ENCODE assay signal across 14 cellular contexts in the genomic region with DNA sequence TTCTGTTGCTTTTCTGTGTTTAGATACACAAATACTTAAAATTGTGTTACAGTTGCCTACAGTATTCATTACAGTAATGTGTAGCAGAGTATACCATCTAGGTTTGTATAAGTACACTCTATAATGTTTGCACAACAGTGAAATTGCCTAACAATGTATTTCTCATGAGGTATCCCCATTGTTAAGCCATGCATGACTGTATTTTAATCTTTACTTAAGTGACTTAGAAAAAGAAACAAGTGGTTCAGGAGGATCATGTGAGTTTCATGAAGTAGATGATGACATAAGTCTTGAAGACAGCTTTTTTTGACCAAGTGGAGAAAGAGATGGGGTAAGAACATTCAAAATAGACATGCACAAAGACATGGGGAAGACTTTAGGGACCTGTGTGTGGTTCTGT. TPM values are rescaled to one million over a fixed set of nuclear protein-coding genes. Genes with fewer than 3 reads are reported as not detected.
DNase-seq lines count a peak whose midpoint lies in the region; ATAC-seq and TF ChIP-seq lines count a peak whose summit lies in the region.
"Had no signal": no experiment of that assay in that cellular context is flagged by ENCODE, and none has a peak within 500 bp of the region (broad histone marks: within the 10 kb centered on the region; RNA-seq: fewer than 3 reads in every experiment).

No MANE protein-coding gene starts in this region.

- intact Hi-C loops in natural killer cell (cut with micrococcal nuclease) (no loop called here), upper lobe of right lung (cut with DNase I) (no loop called here)

- no peak overlapping the region for H3K27ac ChIP-seq in upper lobe of right lung

- H3K4me1 ChIP-seq in upper lobe of right lung, result peaks cover 4% of the 10 kb centered on the region

- H3K9me3 ChIP-seq in upper lobe of right lung, result no peaks in the 10 kb centered on the region
- H3K9me3 ChIP-seq: gastrocnemius medialis had no signal

- H3K36me3 Mint-ChIP-seq in natural killer cell treated with Interleukin-12 subunit alpha and Interleukin-12 subunit beta and Interleukin-15 and Interleukin-18, amount 100 ng/mL, for 72 hours, result peaks cover 17% of the 10 kb centered on the region
- H3K36me3 Mint-ChIP-seq in natural killer cell, result peaks cover 7% of the 10 kb centered on the region

- no peaks in the 10 kb centered on the region for H3K27me3 Mint-ChIP-seq in natural killer cell treated with Interleukin-12 subunit alpha and Interleukin-12 subunit beta and Interleukin-15 and Interleukin-18, amount 100 ng/mL, for 72 hours
- H3K27me3 Mint-ChIP-seq in natural killer cell (ENCODE audit: low read depth in 2 of 2), result no peaks in the 10 kb centered on the region
- H3K27me3 Mint-ChIP-seq: brain had no signal

- no peaks in the 10 kb centered on the region for H3K27me3 ChIP-seq in upper lobe of right lung
- H3K27me3 ChIP-seq: gastrocnemius medialis had no signal

- no peak overlapping the region for H3K4me3 Mint-ChIP-seq in natural killer cell treated with Interleukin-12 subunit alpha and Interleukin-12 subunit beta and Interleukin-15 and Interleukin-18, amount 100 ng/mL, for 72 hours
- H3K4me3 Mint-ChIP-seq in natural killer cell, result no peak overlapping the region
- H3K4me3 Mint-ChIP-seq: brain had no signal

- peaks cover 6% of the 10 kb centered on the region for H3K36me3 ChIP-seq in upper lobe of right lung
- H3K36me3 ChIP-seq: gastrocnemius medialis had no signal

- ATAC-seq in natural killer cell treated with Interleukin-12 subunit alpha and Interleukin-12 subunit beta and Interleukin-15 and Interleukin-18, amount 100 ng/mL, for 72 hours, result peak; percentile 25 to 69
- ATAC-seq in natural killer cell, result no peak
- peak; percentile 55 for ATAC-seq in upper lobe of right lung
- ATAC-seq: gastrocnemius medialis, SK-N-SH treated with all-trans-retinoic acid at 6 μM for 48 hours had no signal

- DNase-seq in natural killer cell treated with Interleukin-12 subunit alpha and Interleukin-12 subunit beta and Interleukin-15 and Interleukin-18, amount 100 ng/mL, for 72 hours (ENCODE audit: low spot score), result no peak
- DNase-seq in natural killer cell (no peak), SIG-M5 (lab: John Stamatoyannopoulos, UW) (peak; percentile 21), glomerular visceral epithelial cell (ENCODE audit: extremely low spot score) (peak; percentile 58), upper lobe of right lung (no peak), NCI-H345 treated with DMSO at 0.1 percent for 48 hours (lab: John Stamatoyannopoulos, UW; ENCODE audit: unreplicated experiment) (no peak), NCI-H146 treated with DMSO at 0.1 percent for 48 hours (lab: John Stamatoyannopoulos, UW; ENCODE audit: unreplicated experiment) (no peak), mucosa of gallbladder (ENCODE audit: low spot score) (no peak)
- DNase-seq: activated gamma-delta T cell treated with Interleukin-2 at 50 U/mL for 16 hours, gastrocnemius medialis, mesendoderm, NCI-H2081 treated with DMSO at 0.1 percent for 48 hours had no signal

- peaks cover 15 to 27% of the 10 kb centered on the region in 2 donors for H3K4me1 Mint-ChIP-seq in natural killer cell treated with Interleukin-12 subunit alpha and Interleukin-12 subunit beta and Interleukin-15 and Interleukin-18, amount 100 ng/mL, for 72 hours (ENCODE audit: low read depth in 2 of 2)
- peaks cover 0 to 12% of the 10 kb centered on the region in 2 donors for H3K4me1 Mint-ChIP-seq in natural killer cell

- H3K9me3 Mint-ChIP-seq in natural killer cell treated with Interleukin-12 subunit alpha and Interleukin-12 subunit beta and Interleukin-15 and Interleukin-18, amount 100 ng/mL, for 72 hours, result no peaks in the 10 kb centered on the region
- H3K9me3 Mint-ChIP-seq in natural killer cell, result no peaks in the 10 kb centered on the region
- H3K9me3 Mint-ChIP-seq: brain had no signal

- TF ChIP-seq CTCF in natural killer cell (IDR thresholded peaks at IDR 0.05) (no peak), upper lobe of right lung (IDR thresholded peaks at IDR 0.05) (no peak)

- no peak overlapping the region for H3K27ac Mint-ChIP-seq in natural killer cell treated with Interleukin-12 subunit alpha and Interleukin-12 subunit beta and Interleukin-15 and Interleukin-18, amount 100 ng/mL, for 72 hours
- no peak overlapping the region for H3K27ac Mint-ChIP-seq in natural killer cell

- H3K4me3 ChIP-seq in upper lobe of right lung, result no peak overlapping the region
- H3K4me3 ChIP-seq: gastrocnemius medialis had no signal

RNA-seq across cellular contexts. Expression of a gene that starts 8.4 kb away (rescaled TPM):
- not detected for total RNA-seq in natural killer cell treated with Interleukin-12 subunit alpha and Interleukin-12 subunit beta and Interleukin-15 and Interleukin-18, amount 100 ng/mL, for 72 hours
- total RNA-seq in natural killer cell (not detected), upper lobe of right lung (not detected), mucosa of gallbladder (7.8 TPM)
- total RNA-seq: gastrocnemius medialis had no signal

Comparison
In these comparisons a context has a peak if more than half of its experiments do, and no peak if none do; other contexts are left out.
1. ATAC-seq: peak in natural killer cell treated with Interleukin-12 subunit alpha and Interleukin-12 subunit beta and Interleukin-15 and Interleukin-18, amount 100 ng/mL, for 72 hours (2 of 2) and upper lobe of right lung (single experiment); none in natural killer cell (0 of 3).
2. DNase-seq: peak in SIG-M5 (single experiment) and glomerular visceral epithelial cell (single experiment); none in natural killer cell treated with Interleukin-12 subunit alpha and Interleukin-12 subunit beta and Interleukin-15 and Interleukin-18, amount 100 ng/mL, for 72 hours (single experiment), natural killer cell (single experiment), upper lobe of right lung (single experiment), NCI-H345 treated with DMSO at 0.1 percent for 48 hours (single experiment), NCI-H146 treated with DMSO at 0.1 percent for 48 hours (single experiment) and mucosa of gallbladder (single experiment).